8 cellular contexts compared by ENCODE assay signal in genomic region chr19:32345261-32346207, GRCh38. TPM values are rescaled to one million over a fixed set of nuclear protein-coding genes. Genes with fewer than 3 reads are reported as not detected.
A peak's percentile ranks its signal among the peaks of the same experiment; 100 is the strongest.
DNase-seq lines count a peak whose midpoint lies in the region; ATAC-seq and TF ChIP-seq lines count a peak whose summit lies in the region.

Gene ZNF507 (plus strand): TSS chr19:32345610. CDS start chr19:32352831, 7,221 bp downstream.

- no peaks in the 10 kb centered on the region for H3K27me3 Mint-ChIP-seq in chondrocyte (ENCODE audit: low read depth)

- peaks cover 22% of the 10 kb centered on the region for H3K4me1 Mint-ChIP-seq in chondrocyte (ENCODE audit: low read depth)

- DNase-seq in AG10803 (ENCODE audit: low read depth) (peak; percentile 61), NCI-H345 (lab: John Stamatoyannopoulos, UW) (peak; percentile 97), chondrocyte (ENCODE audit: low spot score) (no peak), kidney glomerular epithelial cell (lab: John Stamatoyannopoulos, UW) (peak; percentile 69)
- DNase-seq in activated CD4-positive, alpha-beta T cell treated with anti-CD3 and anti-CD28 coated beads for 1 hour: peak; percentile 71
- DNase-seq in stimulated activated CD4-positive, alpha-beta T cell treated with anti-CD3 and anti-CD28 coated beads, Interleukin-15, amount 100 ng/mL, for 48 hours (ENCODE audit: low read depth in 2 of 2): peak; percentile 67 to 82

- TF ChIP-seq POLR2A in GM18951 (IDR thresholded peaks at IDR 0.05; ENCODE audit: extremely low read depth, insufficient read depth, insufficient read length): peak; percentile 55

- no peak for TF ChIP-seq CTCF in AG10803 (conservative IDR thresholded peaks at IDR 0.05; ENCODE audit: low read length)
- peak; percentile 56 for TF ChIP-seq CTCF in chondrocyte (IDR thresholded peaks at IDR 0.05)

- H3K4me3 ChIP-seq in AG10803 (ENCODE audit: low read length): peak within 1 kb of the TSS; percentile 88

- H3K36me3 Mint-ChIP-seq in chondrocyte (ENCODE audit: low read depth): peaks cover 2% of the 10 kb centered on the region

- in situ Hi-C loops in GM18951 (cut with MboI; ENCODE audit: low sequenced_read_pairs, unreplicated experiment): loop anchor here (10.0 kb wide), 1 partner anchor 219 kb away; no protein-coding TSS in a partner anchor

- peak; percentile 89 for ATAC-seq in HG03159 (IDR thresholded peaks at IDR 0.05; ENCODE audit: unreplicated experiment)

- peak within 1 kb of the TSS; percentile 96 for H3K4me3 Mint-ChIP-seq in chondrocyte (ENCODE audit: unreplicated experiment)

- H3K9me3 Mint-ChIP-seq in chondrocyte (ENCODE audit: low read depth): no peaks in the 10 kb centered on the region

- peak within 1 kb of the TSS; percentile 91 for H3K27ac Mint-ChIP-seq in chondrocyte (ENCODE audit: unreplicated experiment)

RNA-seq across cellular contexts. Expression of gene ZNF507, which starts in this region (rescaled TPM):
- 16.7 to 20.6 TPM (median 17.0 TPM) in 3 replicates for total RNA-seq in chondrocyte
